9 cellular contexts compared by ENCODE assay signal in genomic region chr2:165952600-165953210, GRCh38. TPM values are rescaled to one million over a fixed set of nuclear protein-coding genes. Genes with fewer than 3 reads are reported as not detected.
A peak's percentile ranks its signal among the peaks of the same experiment; 100 is the strongest.
DNase-seq lines count a peak whose midpoint lies in the region; ATAC-seq, FAIRE-seq and TF ChIP-seq lines count a peak whose summit lies in the region.
"Had no signal": no experiment of that assay in that cellular context is flagged by ENCODE, and none has a peak within 500 bp of the region (broad histone marks: within the 10 kb centered on the region; RNA-seq: fewer than 3 reads in every experiment).

No MANE protein-coding gene starts in this region.

- TF ChIP-seq EP300 in HepG2 (IDR thresholded peaks at IDR 0.05; ENCODE audit: low read depth in 2 of 2, low read length in 2 of 2) (no peak), HepG2 (CRISPR knock-in tag; IDR thresholded peaks at IDR 0.05; ENCODE audit: borderline replicate concordance) (no peak)

- peak overlapping the region; percentile 86 for H3K9ac ChIP-seq in BLaER1
- H3K9ac ChIP-seq in HepG2 (ENCODE audit: insufficient read depth, low read depth, low read length), result peak overlapping the region; percentile 92

- peaks cover 12% of the 10 kb centered on the region for H3K9me3 ChIP-seq in BLaER1
- H3K9me3 ChIP-seq in adrenal gland (replicated peaks in 1 of 3), result no peaks in the 10 kb centered on the region
- H3K9me3 ChIP-seq in HepG2 (ENCODE audit: low read length), result no peaks in the 10 kb centered on the region

- BruUV-seq in HepG2 (replicated peaks; lab: Mats Ljungman, UMichigan), result no TSS peak

- no peak overlapping the region for H2AFZ ChIP-seq in HepG2 (ENCODE audit: low read length)

- no peak for TF ChIP-seq CTCF in adrenal gland (IDR thresholded peaks at IDR 0.05)
- TF ChIP-seq CTCF in HepG2 (CRISPR knock-in tag; IDR thresholded peaks at IDR 0.05), result no peak

- in situ Hi-C loops in HepG2 (cut with HindIII; ENCODE audit: extremely low pct_ligation_motif_present, low pct_unique_long_range_greater_than_20kb), result loop anchor here (5.0 kb wide), 3 partner anchors 175 to 465 kb away; partner anchors contain the start of gene SCN1A

- POLR2A ChIA-PET in HepG2 (lab: Yijun Ruan, JAX), result interaction anchor here (0.9 to 2.4 kb wide), 14 partner anchors 8 to 423 kb away, joined by 3 to 33 read pairs (median 4); partner anchors contain the start of genes SCN1A and SCN9A

- H3K4me1 ChIP-seq in BLaER1 (peaks cover 26% of the 10 kb centered on the region), adrenal gland (replicated peaks in 1 of 2) (peaks cover 0 to 19% of the 10 kb centered on the region in 2 donors), HepG2 (ENCODE audit: insufficient read depth, low read length) (peaks cover 52% of the 10 kb centered on the region)

- H3K27ac ChIP-seq in BLaER1, result peak overlapping the region; percentile 81
- peak overlapping the region in 2 of 5 donors; percentile 84 to 86 for H3K27ac ChIP-seq in adrenal gland
- peak overlapping the region; percentile 84 for H3K27ac ChIP-seq in HepG2 (ENCODE audit: extremely low read length, insufficient read depth, low read length)

- no peaks in the 10 kb centered on the region for H3K27me3 ChIP-seq in BLaER1
- no peaks in the 10 kb centered on the region for H3K27me3 ChIP-seq in adrenal gland
- H3K27me3 ChIP-seq in HepG2 (ENCODE audit: control insufficient read depth in 1 of 2, insufficient read depth in 2 of 2, low read length in 2 of 2), result no peaks in the 10 kb centered on the region; a peak in 1 of 5 replicates

- CTCF ChIA-PET in HepG2 (lab: Yijun Ruan, JAX; ENCODE audit: low intra/inter-chr PET ratio, low total read pairs), result no interaction called here

- 13 to 20% (median 18%) methylated on average over 4 of the region's 4 CpGs for WGBS in adrenal gland, 4 donors
- WGBS in HepG2 (ENCODE audit: low lambda C conversion rate), result 1% methylated on average over 4 of the region's 4 CpGs

- peaks cover 25% of the 10 kb centered on the region for H3K36me3 ChIP-seq in BLaER1
- no peaks in the 10 kb centered on the region for H3K36me3 ChIP-seq in adrenal gland (replicated peaks in 1 of 2)
- peaks cover 5 to 19% of the 10 kb centered on the region in 2 experiments for H3K36me3 ChIP-seq in HepG2 (replicated peaks in 1 of 2; ENCODE audit: control insufficient read depth in 1 of 2, insufficient read depth in 2 of 2, low read length in 2 of 2)

- ATAC-seq in HG02938 (IDR thresholded peaks at IDR 0.05; ENCODE audit: unreplicated experiment) (peak; percentile 13), HepG2 (no peak), HG02571 (IDR thresholded peaks at IDR 0.05; ENCODE audit: unreplicated experiment) (no peak), GM18870 (IDR thresholded peaks at IDR 0.05; ENCODE audit: unreplicated experiment) (no peak), HG03159 (IDR thresholded peaks at IDR 0.05; ENCODE audit: unreplicated experiment) (no peak)

- TF ChIP-seq POLR2A in adrenal gland (IDR thresholded peaks at IDR 0.05) (no peak), HepG2 (IDR thresholded peaks at IDR 0.05; ENCODE audit: insufficient read depth in 1 of 2, low read depth in 2 of 2, low read length in 2 of 2) (no peak)

- intact Hi-C loops in adrenal gland (cut with DNase I) (loop anchor here in 1 of 2 donors (5.0 kb wide), 1 partner anchor 175 kb away; the partner anchor contains the start of gene SCN1A), HepG2 (cut with micrococcal nuclease; ENCODE audit: unreplicated experiment) (loop anchor here (1.0 to 5.0 kb wide), 5 partner anchors 176 to 564 kb away; partner anchors contain the start of gene SCN1A)

- DNase-seq in adrenal gland, result no peak
- DNase-seq in HepG2 (ENCODE audit: low spot score), result peak; percentile 12
- DNase-seq in activated effector memory CD4-positive, alpha-beta T cell treated with anti-CD3 and anti-CD28 coated beads, Interleukin-2, amount 50 U/mL, for 16 hours, result no peak
- DNase-seq: naive B cell had no signal

- H3K79me2 ChIP-seq in HepG2 (ENCODE audit: insufficient read depth, low read length), result peaks cover 55% of the 10 kb centered on the region

- H3K4me3 ChIP-seq in BLaER1, result peak overlapping the region; percentile 77
- H3K4me3 ChIP-seq in adrenal gland, result peak overlapping the region in 3 of 4 donors; percentile 40 to 72 (median 63)
- H3K4me3 ChIP-seq in HepG2 (replicated peaks in 1 of 3; ENCODE audit: insufficient read depth in 1 of 3, low read depth in 2 of 3, low read length in 3 of 3), result peak overlapping the region; percentile 88 to 97 (median 91)

- FAIRE-seq in HepG2 (lab: Jason Lieb, UNC), result no peak

- TF ChIP-seq RAD21 in HepG2 (CRISPR knock-in tag; IDR thresholded peaks at IDR 0.05), result no peak

- H4K20me1 ChIP-seq in BLaER1, result peaks cover 21% of the 10 kb centered on the region; the same call in 1 of the 2 replicates
- H4K20me1 ChIP-seq in HepG2 (ENCODE audit: insufficient read depth, low read length), result peaks cover 27% of the 10 kb centered on the region

- peak overlapping the region; percentile 80 for H3K4me2 ChIP-seq in BLaER1
- H3K4me2 ChIP-seq in HepG2 (ENCODE audit: low read depth, low read length), result peak overlapping the region; percentile 73

TF ChIP-seq in HepG2, 621 proteins besides CTCF, POLR2A, EP300 and RAD21:
- TF ChIP-seq ZNF24 (IDR thresholded peaks at IDR 0.05), result peak; percentile 89
- TF ChIP-seq MAFK (conservative IDR thresholded peaks at IDR 0.05 in 1 of 2, IDR thresholded peaks at IDR 0.05 in 1 of 2; ENCODE audit: low read length in 2 of 2), result peak; percentile 41 to 52; a peak in 3 of 4 replicates
- TF ChIP-seq HNF1B (CRISPR knock-in tag; IDR thresholded peaks at IDR 0.05), result no peak
- no peak for TF ChIP-seq SRY (CRISPR knock-in tag; IDR thresholded peaks at IDR 0.05)
- TF ChIP-seq SNAPC2 (CRISPR knock-in tag; IDR thresholded peaks at IDR 0.05), result no peak
- no peak for TF ChIP-seq ZEB1 (IDR thresholded peaks at IDR 0.05; ENCODE audit: insufficient replicate concordance, low read depth)
- no peak for TF ChIP-seq ZNF496 (CRISPR knock-in tag; IDR thresholded peaks at IDR 0.05; ENCODE audit: insufficient replicate concordance)
- peak; percentile 43; the same call in 1 of the 2 replicates for TF ChIP-seq MAFF (IDR thresholded peaks at IDR 0.05; ENCODE audit: low read depth, low read length)
- TF ChIP-seq RXRA (CRISPR knock-in tag; IDR thresholded peaks at IDR 0.05), result no peak
- TF ChIP-seq CCDC6 (CRISPR knock-in tag; IDR thresholded peaks at IDR 0.05), result no peak
- 0 out of 2 replicates have a peak, but pooled peaks have one; percentile 4 for TF ChIP-seq ZNF264 (CRISPR knock-in tag; IDR thresholded peaks at IDR 0.05)
- TF ChIP-seq ARID3A (IDR thresholded peaks at IDR 0.05; ENCODE audit: low read depth, low read length), result peak; percentile 26; the same call in 1 of the 2 replicates
- TF ChIP-seq GABPB1 (CRISPR knock-in tag; IDR thresholded peaks at IDR 0.05), result no peak

RNA-seq across cellular contexts. Expression of gene TTC21B, which starts 0.9 kb away (rescaled TPM):
- 10 to 100 TPM in 4 of 8 donors, 1 to 10 TPM in 4; 4.8 to 25.7 (median 11.8) TPM for total RNA-seq in adrenal gland
- 10 to 100 TPM in 1 of 3 donors, 1 to 10 TPM in 2; 8.4 to 10.9 (median 8.7) TPM for polyA plus RNA-seq in adrenal gland
- 63.0 and 67.1 TPM in 2 replicates for total RNA-seq in HepG2 (2016; rRNA removed; fragmentation: Illumina TruSeq; extraction: Trizol)
- 9.8 and 11.3 TPM in 2 replicates for total RNA-seq in HepG2 (2016; cell fraction: cytosol; rRNA removed; fragmentation: Illumina TruSeq; extraction: Trizol; ENCODE audit: low read depth)
- 65.1 and 67.5 TPM in 2 replicates for total RNA-seq in HepG2 (2016; cell fraction: insoluble cytoplasmic fraction; rRNA removed; fragmentation: Illumina TruSeq; extraction: Trizol)
- total RNA-seq in HepG2 (2016; cell fraction: membrane; rRNA removed; fragmentation: Illumina TruSeq; extraction: Trizol), result 13.3 and 17.1 TPM in 2 replicates
- 163 and 169 TPM in 2 replicates for total RNA-seq in HepG2 (2016; cell fraction: nucleus; rRNA removed; fragmentation: Illumina TruSeq; extraction: Trizol)
- polyA plus RNA-seq in HepG2 (2011; rRNA removed), result 38.0 and 39.1 TPM in 2 replicates
- 12.5 and 17.8 TPM in 2 replicates for polyA plus RNA-seq in HepG2 (2011; cell fraction: cytosol; rRNA removed)
- 80.7 and 97.9 TPM in 2 replicates for polyA plus RNA-seq in HepG2 (2011; cell fraction: nucleus; rRNA removed)
- 25.2 and 35.3 TPM in 2 replicates for polyA plus RNA-seq in HepG2 (2012)
- polyA plus RNA-seq in HepG2 (2016; cell fraction: cytosol; fragmentation: Illumina TruSeq; extraction: Trizol; ENCODE audit: low read depth), result 1.3 and 1.8 TPM in 2 replicates
- polyA plus RNA-seq in HepG2 (2016; cell fraction: insoluble cytoplasmic fraction; fragmentation: Illumina TruSeq; extraction: Trizol; ENCODE audit: low read depth), result 31.1 and 32.4 TPM in 2 replicates
- 3.7 TPM in 2 replicates for polyA plus RNA-seq in HepG2 (2016; cell fraction: membrane; fragmentation: Illumina TruSeq; extraction: Trizol; ENCODE audit: low read depth)
- polyA plus RNA-seq in HepG2 (2016; cell fraction: nucleus; fragmentation: Illumina TruSeq; extraction: Trizol; ENCODE audit: insufficient read depth, low read depth), result 95.6 and 102 TPM in 2 replicates
- 6.0 and 33.9 TPM in 2 replicates for polyA minus RNA-seq in HepG2 (2011; rRNA and poly(A)+ RNA removed; ENCODE audit: low replicate concordance)
- polyA minus RNA-seq in HepG2 (2011; cell fraction: cytosol; rRNA and poly(A)+ RNA removed), result 24.3 and 27.9 TPM in 2 replicates
- 383 and 385 TPM in 2 replicates for polyA minus RNA-seq in HepG2 (2011; cell fraction: nucleus; rRNA and poly(A)+ RNA removed)
